In genomic region chr18:12246849-12247808, GRCh38 we compare ENCODE assay signal across 12 cellular contexts. TPM values are rescaled to one million over a fixed set of nuclear protein-coding genes. Genes with fewer than 3 reads are reported as not detected.
DNase-seq lines count a peak whose midpoint lies in the region; ATAC-seq and TF ChIP-seq lines count a peak whose summit lies in the region.
"Had no signal": no experiment of that assay in that cellular context is flagged by ENCODE, and none has a peak within 500 bp of the region (broad histone marks: within the 10 kb centered on the region; RNA-seq: fewer than 3 reads in every experiment).

No MANE protein-coding gene starts in this region.

- peak; percentile 20 for DNase-seq in stimulated activated CD4-positive, alpha-beta T cell treated with anti-CD3 and anti-CD28 coated beads, Interleukin-15, amount 100 ng/mL, for 24 hours
- DNase-seq in stimulated activated CD4-positive, alpha-beta T cell treated with anti-CD3 and anti-CD28 coated beads, Interleukin-4, amount 100 ng/mL, for 1 hour: no peak
- DNase-seq in WTC11 (ENCODE audit: low spot score) (peak; percentile 78), heart right ventricle (no peak), NCI-H748 treated with DMSO at 0.1 percent for 48 hours (lab: John Stamatoyannopoulos, UW) (no peak)
- DNase-seq: activated T-cell treated with anti-CD3 and anti-CD28 coated beads, Interleukin-2, amount 50 U/mL, for 72 hours; NCI-H2171 treated with DMSO at 0.1 percent for 48 hours had no signal

- no peak overlapping the region for H3K4me3 Mint-ChIP-seq in WTC11
- H3K4me3 Mint-ChIP-seq: activated T-cell treated with anti-CD3 and anti-CD28 coated beads, Interleukin-2, amount 50 U/mL, for 72 hours had no signal

- TF ChIP-seq CTCF in WTC11 (IDR thresholded peaks at IDR 0.05) (peak; percentile 42; the same call in 1 of the 2 replicates), heart right ventricle (IDR thresholded peaks at IDR 0.05) (peak in 7 of 9 donors; percentile 12 to 44 (median 34))

- no peaks in the 10 kb centered on the region for H3K4me1 ChIP-seq in heart right ventricle
- H3K4me1 ChIP-seq: BLaER1 had no signal

- H3K27me3 ChIP-seq in heart right ventricle: peaks cover 0 to 33% (median 31%) of the 10 kb centered on the region in 7 donors
- H3K27me3 ChIP-seq: BLaER1 had no signal

- no peaks in the 10 kb centered on the region for H3K36me3 ChIP-seq in heart right ventricle
- H3K36me3 ChIP-seq: BLaER1 had no signal

- peaks cover 41% of the 10 kb centered on the region for H3K27me3 Mint-ChIP-seq in WTC11 (ENCODE audit: low read depth)

- POLR2A ChIA-PET in WTC11 (lab: Charles Lee): no interaction called here

- 44 to 47% methylated on average over 32 of the region's 32 CpGs for WGBS in heart right ventricle, 2 donors

- H3K4me3 ChIP-seq in heart right ventricle: no peak overlapping the region
- H3K4me3 ChIP-seq: BLaER1 had no signal

- ATAC-seq in WTC11 (peak; percentile 99), heart right ventricle (peak in 4 of 8 donors; percentile 41 to 56 (median 51)), HG03045 (IDR thresholded peaks at IDR 0.05; ENCODE audit: unreplicated experiment) (no peak), HG02678 (IDR thresholded peaks at IDR 0.05; ENCODE audit: unreplicated experiment) (no peak), GM21786 (IDR thresholded peaks at IDR 0.05; ENCODE audit: unreplicated experiment) (no peak)
- ATAC-seq: activated T-cell treated with anti-CD3 and anti-CD28 coated beads, Interleukin-2, amount 50 U/mL, for 72 hours had no signal

- 0 out of 2 replicates have a peak, but pooled peaks cover 3% of the 10 kb centered on the region for H3K36me3 Mint-ChIP-seq in WTC11

- intact Hi-C loops in heart right ventricle (cut with DNase I): no loop called here

- H3K27ac Mint-ChIP-seq in WTC11: no peak overlapping the region
- H3K27ac Mint-ChIP-seq: activated T-cell treated with anti-CD3 and anti-CD28 coated beads, Interleukin-2, amount 50 U/mL, for 72 hours had no signal

- H3K9me3 ChIP-seq in heart right ventricle: no peaks in the 10 kb centered on the region

- H3K9me3 Mint-ChIP-seq in WTC11: peaks cover 4% of the 10 kb centered on the region; the same call in 1 of the 2 replicates
- H3K9me3 Mint-ChIP-seq: activated T-cell treated with anti-CD3 and anti-CD28 coated beads, Interleukin-2, amount 50 U/mL, for 72 hours had no signal

- no peak overlapping the region for H3K27ac ChIP-seq in heart right ventricle
- H3K27ac ChIP-seq: BLaER1, HL-60 had no signal

- CTCF ChIA-PET in WTC11 (lab: Charles Lee): interaction anchor here (0.6 to 3.6 kb wide), 23 partner anchors 9 to 199 kb away, joined by 3 to 32 read pairs (median 5); partner anchors contain the start of gene ANKRD62

- no peaks in the 10 kb centered on the region for H3K4me1 Mint-ChIP-seq in WTC11

TF ChIP-seq in WTC11, 78 proteins besides CTCF, POLR2A, EP300 and RAD21:
- TF ChIP-seq MAX (CRISPR knock-in tag; IDR thresholded peaks at IDR 0.05): peak; percentile 18; the same call in 1 of the 2 replicates
- TF ChIP-seq ZNF317 (CRISPR knock-in tag; IDR thresholded peaks at IDR 0.05; ENCODE audit: borderline replicate concordance, low read depth): peak; percentile 85
- TF ChIP-seq SMAD3 (CRISPR knock-in tag; IDR thresholded peaks at IDR 0.05; ENCODE audit: borderline replicate concordance): no peak
- peak; percentile 89 for TF ChIP-seq PRDM15 (CRISPR knock-in tag; IDR thresholded peaks at IDR 0.05)

RNA-seq across cellular contexts. Expression of gene CIDEA, which starts 7.0 kb away (rescaled TPM):
- total RNA-seq in WTC11 (2021) (0.23 to 0.50 TPM (median 0.23 TPM) in 3 replicates), heart right ventricle (1 to 10 TPM in 4 of 10 donors, under 1 TPM in 4, not detected in 2; 0.37 to 6.8 (median 1.4) TPM)
- 1 to 10 TPM in 1 of 2 donors, under 1 TPM in 1; 0.59 to 2.0 TPM for polyA plus RNA-seq in heart right ventricle
- total RNA-seq: activated T-cell treated with anti-CD3 and anti-CD28 coated beads, Interleukin-2, amount 50 U/mL, for 72 hours had no signal

Comparison
In these comparisons a context has a peak if more than half of its experiments do, and no peak if none do; other contexts are left out.
1. DNase-seq: peak in stimulated activated CD4-positive, alpha-beta T cell treated with anti-CD3 and anti-CD28 coated beads, Interleukin-15, amount 100 ng/mL, for 24 hours (single experiment) and WTC11 (single experiment); none in stimulated activated CD4-positive, alpha-beta T cell treated with anti-CD3 and anti-CD28 coated beads, Interleukin-4, amount 100 ng/mL, for 1 hour (single experiment), heart right ventricle (0 of 2) and NCI-H748 treated with DMSO at 0.1 percent for 48 hours (single experiment).